34 cellular contexts compared by ENCODE assay signal in the genomic region with DNA sequence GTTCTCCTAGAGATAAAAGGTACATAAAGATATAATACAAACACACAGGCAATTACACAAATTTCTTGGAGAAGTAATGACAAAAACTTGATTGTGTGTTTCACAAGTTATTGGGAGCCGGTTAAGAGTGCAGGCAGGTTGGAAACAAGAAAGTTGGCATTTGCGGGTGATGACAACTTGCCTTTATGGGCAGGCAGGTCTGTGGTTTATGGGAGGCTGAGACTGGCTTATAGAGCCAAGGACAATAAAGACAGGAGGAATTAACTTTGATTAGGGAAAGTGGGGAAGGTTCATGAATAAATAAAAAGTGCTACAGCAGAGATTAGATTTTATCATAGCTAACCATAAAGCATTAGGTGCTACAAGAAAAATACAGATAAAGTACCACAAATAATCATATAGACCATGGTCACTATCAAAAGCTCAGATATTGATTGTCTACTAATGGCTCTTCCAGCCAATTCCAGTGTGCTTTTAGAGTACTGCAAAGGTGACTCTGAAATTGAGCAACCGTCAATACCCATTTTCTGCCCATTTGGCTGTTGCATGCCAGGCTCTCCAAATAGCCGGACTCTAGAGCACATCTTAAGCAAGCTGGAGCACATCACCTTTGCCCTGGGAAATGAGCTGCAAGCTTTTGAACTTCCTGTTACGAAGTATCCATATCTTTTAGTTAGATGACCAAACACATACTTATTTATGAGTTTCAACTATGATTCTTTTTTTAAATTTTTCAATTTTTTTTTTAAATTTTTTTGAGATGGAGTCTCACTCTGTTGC. TPM values are rescaled to one million over a fixed set of nuclear protein-coding genes. Genes with fewer than 3 reads are reported as not detected.
DNase-seq lines count a peak whose midpoint lies in the region; ATAC-seq, FAIRE-seq and TF ChIP-seq lines count a peak whose summit lies in the region.
"Had no signal": no experiment of that assay in that cellular context is flagged by ENCODE, and none has a peak within 500 bp of the region (broad histone marks: within the 10 kb centered on the region; RNA-seq: fewer than 3 reads in every experiment).

No MANE protein-coding gene starts in this region.

- peaks cover 0 to 9% of the 10 kb centered on the region in 2 donors for H3K36me3 Mint-ChIP-seq in naive B cell
- H3K36me3 Mint-ChIP-seq in naive thymus-derived CD4-positive, alpha-beta T cell, result peaks cover 5 to 34% (median 21%) of the 10 kb centered on the region in 5 donors

- no peak overlapping the region for H3K4me2 ChIP-seq in BLaER1
- H3K4me2 ChIP-seq in KMS-11, result peak overlapping the region; percentile 87; the same call in 1 of the 2 replicates
- H3K4me2 ChIP-seq: SK-N-SH had no signal

- H3K9ac ChIP-seq in BLaER1 (no peak overlapping the region), KMS-11 (no peak overlapping the region)
- H3K9ac ChIP-seq: SK-N-SH had no signal

- H3K4me3 Mint-ChIP-seq in naive B cell, result no peak overlapping the region
- H3K4me3 Mint-ChIP-seq in naive thymus-derived CD4-positive, alpha-beta T cell, result no peak overlapping the region
- H3K4me3 Mint-ChIP-seq: activated CD4-positive, alpha-beta memory T cell treated with anti-CD3 and anti-CD28 coated beads, Interleukin-2, amount 10 ng/mL, durations not matched to agents 7 days and 5 days; activated T-helper 17 cell treated with anti-CD3 and anti-CD28 coated beads, Interleukin-2, amount 50 U/mL, for 72 hours; nephron; T-helper 1 cell treated with Interleukin-12 subunit alpha and Interleukin-12 subunit beta and Interleukin-4 antibody, amounts not matched to agents 30 μg/mL and 1 μg/mL, for 36 hours had no signal

- H3K27ac ChIP-seq in BLaER1 (0 out of 2 replicates have a peak overlapping the region, but pooled peaks have one; percentile 66), KMS-11 (peak overlapping the region; percentile 74; the same call in 1 of the 2 replicates)
- no peak overlapping the region for H3K27ac ChIP-seq in naive thymus-derived CD4-positive, alpha-beta T cell (ENCODE audit: low read depth, low read length)
- H3K27ac ChIP-seq: epithelial cell of prostate, HL-60, left ventricle myocardium inferior, testis had no signal

- H4K20me1 ChIP-seq in BLaER1, result no peaks in the 10 kb centered on the region
- no peaks in the 10 kb centered on the region for H4K20me1 ChIP-seq in KMS-11 (ENCODE audit: insufficient read depth)

- H3K27me3 ChIP-seq in BLaER1 (no peaks in the 10 kb centered on the region), KMS-11 (ENCODE audit: insufficient read depth, low read depth) (no peaks in the 10 kb centered on the region)
- no peaks in the 10 kb centered on the region for H3K27me3 ChIP-seq in naive thymus-derived CD4-positive, alpha-beta T cell (ENCODE audit: control insufficient read depth in 2 of 2, insufficient read depth in 2 of 2, low read length in 2 of 2)
- H3K27me3 ChIP-seq: BE2C, testis had no signal

- no peak for TF ChIP-seq CTCF in KMS-11 (conservative IDR thresholded peaks at IDR 0.05; ENCODE audit: low read depth, low read length)

- H3K4me1 Mint-ChIP-seq in naive B cell, result peaks cover 26 to 41% (median 39%) of the 10 kb centered on the region in 3 donors
- H3K4me1 Mint-ChIP-seq in naive thymus-derived CD4-positive, alpha-beta T cell, result peaks cover 0 to 26% (median 5%) of the 10 kb centered on the region in 7 donors

- intact Hi-C loops in naive thymus-derived CD4-positive, alpha-beta T cell (cut with micrococcal nuclease), result loop anchor here in 1 of 2 donors (2.0 kb wide), 1 partner anchor 13 kb away; no protein-coding TSS in a partner anchor

- H3K36me3 ChIP-seq in BLaER1 (peaks cover 14% of the 10 kb centered on the region), KMS-11 (ENCODE audit: insufficient read depth) (no peaks in the 10 kb centered on the region)
- H3K36me3 ChIP-seq in naive thymus-derived CD4-positive, alpha-beta T cell (ENCODE audit: control insufficient read depth in 2 of 3, insufficient read depth in 3 of 3, low read length in 3 of 3), result no peaks in the 10 kb centered on the region
- H3K36me3 ChIP-seq: left ventricle myocardium inferior had no signal

- DNase-seq in naive B cell (no peak), GM12892 (ENCODE audit: insufficient read length) (no peak), erythroblast (lab: John Stamatoyannopoulos, UW) (no peak)
- DNase-seq in naive thymus-derived CD4-positive, alpha-beta T cell, result no peak
- DNase-seq: ACHN; activated CD4-positive, alpha-beta memory T cell treated with anti-CD3 and anti-CD28 coated beads, Interleukin-2, amount 10 ng/mL, durations not matched to agents 7 days and 5 days; activated CD4-positive, alpha-beta T cell treated with anti-CD3 and anti-CD28 coated beads for 1 hour; activated CD8-positive, alpha-beta memory T cell treated with anti-CD3 and anti-CD28 coated beads, Interleukin-2, amount 50 U/mL, for 4 hours; activated naive CD4-positive, alpha-beta T cell treated with anti-CD3 and anti-CD28 coated beads, Interleukin-2, amount 50 U/mL, for 16 hours; amygdala; BE2C; DMS53; effector CD4-positive, alpha-beta T cell; Kasumi-1; left ventricle myocardium inferior; midbrain; NCI-H1417 treated with DMSO at 0.1 percent for 48 hours; NCI-H2029 treated with DMSO at 0.1 percent for 48 hours; NCI-H526; PC-3; SK-N-SH; stimulated activated naive CD8-positive, alpha-beta T cell treated with anti-CD3 and anti-CD28 coated beads, Interleukin-15, Interleukin-2, amounts not matched to agents 100 U/mL and 50 U/mL, for 24 hours; testis had no signal

- H3K4me1 ChIP-seq in BLaER1 (peaks cover 50% of the 10 kb centered on the region), KMS-11 (ENCODE audit: low read depth, poor library complexity, severe bottlenecking) (peaks cover 72% of the 10 kb centered on the region)
- no peaks in the 10 kb centered on the region for H3K4me1 ChIP-seq in naive thymus-derived CD4-positive, alpha-beta T cell (ENCODE audit: control insufficient read depth in 2 of 2, insufficient read depth in 2 of 2, low read length in 2 of 2)
- H3K4me1 ChIP-seq: left ventricle myocardium inferior, testis had no signal

- CTCF ChIA-PET in naive thymus-derived CD4-positive, alpha-beta T cell (lab: Charles Lee), result no interaction called here

- peak; percentile 45 for ATAC-seq in esophagus mucosa
- ATAC-seq in naive B cell (ENCODE audit: low read depth in 2 of 2), result no peak
- ATAC-seq in naive thymus-derived CD4-positive, alpha-beta T cell, result no peak
- ATAC-seq in HG03045 (IDR thresholded peaks at IDR 0.05; ENCODE audit: unreplicated experiment), result no peak
- ATAC-seq: activated T-helper 17 cell treated with anti-CD3 and anti-CD28 coated beads, Interleukin-2, amount 50 U/mL, for 72 hours; PC-3; stimulated activated naive CD8-positive, alpha-beta T cell treated with anti-CD3 and anti-CD28 coated beads, Interleukin-15, Interleukin-2, amounts not matched to agents 100 U/mL and 50 U/mL, for 24 hours had no signal

- H3K9me3 ChIP-seq in BLaER1, result no peaks in the 10 kb centered on the region
- H3K9me3 ChIP-seq in naive thymus-derived CD4-positive, alpha-beta T cell (ENCODE audit: control insufficient read depth in 2 of 3, low read length in 3 of 3), result no peaks in the 10 kb centered on the region
- H3K9me3 ChIP-seq: BE2C, left ventricle myocardium inferior, SK-N-SH, testis had no signal

- H3K9me3 Mint-ChIP-seq in naive B cell, result no peaks in the 10 kb centered on the region
- H3K9me3 Mint-ChIP-seq in naive thymus-derived CD4-positive, alpha-beta T cell, result peaks cover 0 to 6% (median 0%) of the 10 kb centered on the region in 11 donors
- H3K9me3 Mint-ChIP-seq: activated CD4-positive, alpha-beta memory T cell treated with anti-CD3 and anti-CD28 coated beads, Interleukin-2, amount 10 ng/mL, durations not matched to agents 7 days and 5 days; activated T-helper 17 cell treated with anti-CD3 and anti-CD28 coated beads, Interleukin-2, amount 50 U/mL, for 72 hours; nephron; T-helper 1 cell treated with Interleukin-12 subunit alpha and Interleukin-12 subunit beta and Interleukin-4 antibody, amounts not matched to agents 30 μg/mL and 1 μg/mL, for 36 hours had no signal

- H3K4me3 ChIP-seq in BLaER1 (no peak overlapping the region), KMS-11 (IDR thresholded peaks at IDR 0.05; ENCODE audit: insufficient read depth, low read depth, low read length) (no peak overlapping the region)
- H3K4me3 ChIP-seq in naive thymus-derived CD4-positive, alpha-beta T cell (ENCODE audit: low read length), result no peak overlapping the region
- H3K4me3 ChIP-seq: left ventricle myocardium inferior, testis had no signal

- peak overlapping the region in 4 of 6 donors; percentile 26 to 92 (median 80) for H3K27ac Mint-ChIP-seq in naive B cell
- H3K27ac Mint-ChIP-seq in naive thymus-derived CD4-positive, alpha-beta T cell, result peak overlapping the region in 1 of 9 donors; percentile 45
- H3K27ac Mint-ChIP-seq: activated CD4-positive, alpha-beta memory T cell treated with anti-CD3 and anti-CD28 coated beads, Interleukin-2, amount 10 ng/mL, durations not matched to agents 7 days and 5 days; nephron; T-helper 1 cell treated with Interleukin-12 subunit alpha and Interleukin-12 subunit beta and Interleukin-4 antibody, amounts not matched to agents 30 μg/mL and 1 μg/mL, for 36 hours had no signal

- no peaks in the 10 kb centered on the region for H3K79me2 ChIP-seq in KMS-11 (ENCODE audit: insufficient read depth, low read depth)

- no peak for TF ChIP-seq POLR2A in GM12892 (IDR thresholded peaks at IDR 0.05; ENCODE audit: low read depth, low read length)
- TF ChIP-seq POLR2A in erythroblast (IDR thresholded peaks at IDR 0.05; ENCODE audit: low read length), result no peak

- no peak overlapping the region for H2AFZ ChIP-seq in KMS-11 (ENCODE audit: low read depth)

- POLR2A ChIA-PET in naive thymus-derived CD4-positive, alpha-beta T cell (lab: Charles Lee), result no interaction called here

- no peaks in the 10 kb centered on the region for H3K27me3 Mint-ChIP-seq in naive B cell
- H3K27me3 Mint-ChIP-seq in naive thymus-derived CD4-positive, alpha-beta T cell, result no peaks in the 10 kb centered on the region
- H3K27me3 Mint-ChIP-seq: activated CD4-positive, alpha-beta memory T cell treated with anti-CD3 and anti-CD28 coated beads, Interleukin-2, amount 10 ng/mL, durations not matched to agents 7 days and 5 days; activated T-helper 17 cell treated with anti-CD3 and anti-CD28 coated beads, Interleukin-2, amount 50 U/mL, for 72 hours had no signal

- no peak for FAIRE-seq in GM12892 (lab: Jason Lieb, UNC)
- FAIRE-seq: GM12891, H54 had no signal

RNA-seq across cellular contexts. Expression of a gene that starts 33.9 kb away (rescaled TPM):
- 10.8 TPM for total RNA-seq in esophagus mucosa
- polyA plus RNA-seq in naive B cell (ENCODE audit: low read depth in 6 of 6), result 1 to 10 TPM in 4 of 6 donors, under 1 TPM in 2; 0.71 to 4.2 (median 2.2) TPM
- 2.4 TPM for polyA plus RNA-seq in GM12892 (2012; ENCODE audit: missing spikeins)
- total RNA-seq in naive thymus-derived CD4-positive, alpha-beta T cell, result 10 to 100 TPM in 3 of 5 experiments, 1 to 10 TPM in 2; 2.5 to 42.6 (median 11.0) TPM
- under 1 TPM; 0.17 to 0.46 TPM for polyA plus RNA-seq in naive thymus-derived CD4-positive, alpha-beta T cell
